In genomic region chr11:35337136-35337918, GRCh38 we compare ENCODE assay signal across 8 cellular contexts.
DNase-seq lines count a peak whose midpoint lies in the region; TF ChIP-seq lines count a peak whose summit lies in the region.

No MANE protein-coding gene starts in this region.

- H3K27ac ChIP-seq in hepatocyte (peak overlapping the region; percentile 45), vagina (peak overlapping the region; percentile 11)

- no peaks in the 10 kb centered on the region for H3K36me3 Mint-ChIP-seq in progenitor cell of endocrine pancreas (ENCODE audit: insufficient read depth)

- WGBS in hepatocyte (ENCODE audit: low lambda C conversion rate, missing lambda C conversion rate), result 42% methylated on average over 3 of the region's 3 CpGs

- H3K27ac Mint-ChIP-seq in progenitor cell of endocrine pancreas, result no peak overlapping the region

- no peaks in the 10 kb centered on the region for H3K9me3 Mint-ChIP-seq in progenitor cell of endocrine pancreas (ENCODE audit: low read depth)

- peaks cover 7% of the 10 kb centered on the region for H3K27me3 Mint-ChIP-seq in progenitor cell of endocrine pancreas

- H3K9me3 ChIP-seq in hepatocyte (ENCODE audit: low read depth) (no peaks in the 10 kb centered on the region), vagina (no peaks in the 10 kb centered on the region)

- peak in 2 of 3 donors; percentile 14 to 40 for DNase-seq in stimulated activated CD4-positive, alpha-beta T cell treated with anti-CD3 and anti-CD28 coated beads, Interleukin-12 subunit alpha, Interleukin-12 subunit beta, amount 100 ng/mL, for 48 hours (ENCODE audit: low read depth in 2 of 3, low spot score in 1 of 3)
- no peak for DNase-seq in stimulated activated CD4-positive, alpha-beta T cell treated with anti-CD3 and anti-CD28 coated beads, Interleukin-12 subunit alpha, Interleukin-12 subunit beta, amount 100 ng/mL, for 4 hours
- DNase-seq in T1000 (lab: John Stamatoyannopoulos, UW) (peak; percentile 70), hepatocyte (ENCODE audit: low spot score) (peak; percentile 56), vagina (ENCODE audit: extremely low spot score in 2 of 2) (no peak), progenitor cell of endocrine pancreas (ENCODE audit: low spot score, unreplicated experiment) (no peak), UCSD-AML1 (lab: John Stamatoyannopoulos, UW; ENCODE audit: unreplicated experiment) (no peak), cortex of kidney (lab: John Stamatoyannopoulos, UW) (no peak)

- H3K36me3 ChIP-seq in hepatocyte (replicated peaks; ENCODE audit: insufficient read depth, low read depth) (no peaks in the 10 kb centered on the region), vagina (no peaks in the 10 kb centered on the region)

- no peaks in the 10 kb centered on the region for H3K9me2 ChIP-seq in hepatocyte (replicated peaks; ENCODE audit: insufficient read depth)

- no peak for TF ChIP-seq CTCF in hepatocyte (IDR thresholded peaks at IDR 0.05; ENCODE audit: poor library complexity)
- TF ChIP-seq CTCF in vagina (IDR thresholded peaks at IDR 0.05), result no peak
- TF ChIP-seq CTCF in progenitor cell of endocrine pancreas (IDR thresholded peaks at IDR 0.05; ENCODE audit: unreplicated experiment), result no peak

- no peaks in the 10 kb centered on the region for H3K4me1 ChIP-seq in hepatocyte (ENCODE audit: insufficient read depth)
- H3K4me1 ChIP-seq in vagina, result no peaks in the 10 kb centered on the region

- no peaks in the 10 kb centered on the region for H4K20me1 ChIP-seq in hepatocyte (ENCODE audit: insufficient read depth, poor library complexity, severe bottlenecking)

- H2AFZ ChIP-seq in hepatocyte, result no peak overlapping the region

- no peaks in the 10 kb centered on the region for H3K27me3 ChIP-seq in hepatocyte
- no peaks in the 10 kb centered on the region for H3K27me3 ChIP-seq in vagina

- H3K4me3 Mint-ChIP-seq in progenitor cell of endocrine pancreas (ENCODE audit: low read depth), result no peak overlapping the region

- H3K4me3 ChIP-seq in hepatocyte (no peak overlapping the region), vagina (no peak overlapping the region)

- no peaks in the 10 kb centered on the region for H3K79me2 ChIP-seq in hepatocyte

- no peaks in the 10 kb centered on the region for H3K4me1 Mint-ChIP-seq in progenitor cell of endocrine pancreas (ENCODE audit: low read depth)

- H3K4me2 ChIP-seq in hepatocyte, result no peak overlapping the region

- no peak for TF ChIP-seq POLR2A in vagina (IDR thresholded peaks at IDR 0.05)

- intact Hi-C loops in vagina (cut with DNase I), result no loop called here

Comparison
In these comparisons a context has a peak if more than half of its experiments do, and no peak if none do; other contexts are left out.
1. DNase-seq: peak in stimulated activated CD4-positive, alpha-beta T cell treated with anti-CD3 and anti-CD28 coated beads, Interleukin-12 subunit alpha, Interleukin-12 subunit beta, amount 100 ng/mL, for 48 hours (2 of 3), T1000 (single experiment) and hepatocyte (single experiment); none in stimulated activated CD4-positive, alpha-beta T cell treated with anti-CD3 and anti-CD28 coated beads, Interleukin-12 subunit alpha, Interleukin-12 subunit beta, amount 100 ng/mL, for 4 hours (single experiment), vagina (0 of 2), progenitor cell of endocrine pancreas (single experiment), UCSD-AML1 (single experiment) and cortex of kidney (single experiment).